In the genomic region with DNA sequence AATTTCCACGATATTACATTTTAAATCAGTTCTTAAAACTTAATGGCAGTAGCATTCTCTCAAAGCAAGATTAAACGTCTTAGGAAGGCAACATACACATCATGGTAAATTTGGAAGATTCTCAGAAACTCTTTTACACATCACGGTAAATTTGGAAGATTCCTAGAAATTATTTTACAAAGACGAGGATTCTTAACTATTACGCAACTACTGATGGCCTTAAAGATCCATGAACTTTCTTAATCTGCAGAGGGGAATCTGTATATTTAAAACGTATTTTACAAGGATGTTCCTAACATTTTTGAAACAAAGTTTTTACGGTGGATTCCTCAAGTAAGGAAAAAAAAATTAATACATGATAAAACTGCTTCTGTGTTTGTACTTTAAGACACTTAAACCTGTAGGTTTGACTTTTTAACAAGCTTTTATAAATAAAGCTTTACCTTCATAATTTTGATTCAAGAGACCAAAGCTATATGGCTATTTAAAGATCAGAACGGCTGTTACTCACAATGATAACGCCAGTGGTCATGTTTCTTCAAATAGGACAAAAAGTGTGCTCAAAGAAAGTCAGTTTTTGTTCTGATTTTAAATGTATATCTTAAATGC, we compare ENCODE assay signal across 8 cellular contexts. TPM values are rescaled to one million over a fixed set of nuclear protein-coding genes. Genes with fewer than 3 reads are reported as not detected.
A peak's percentile ranks its signal among the peaks of the same experiment; 100 is the strongest.
DNase-seq lines count a peak whose midpoint lies in the region; ATAC-seq and TF ChIP-seq lines count a peak whose summit lies in the region.

No MANE protein-coding gene starts in this region.

- TF ChIP-seq CTCF in SK-N-SH (IDR thresholded peaks at IDR 0.05) (no peak), fibroblast of mammary gland (conservative IDR thresholded peaks at IDR 0.05; ENCODE audit: control insufficient read depth, insufficient read depth, low read depth, low read length) (no peak)

- H3K27me3 ChIP-seq in SK-N-SH (ENCODE audit: insufficient read depth), result no peaks in the 10 kb centered on the region
- no peaks in the 10 kb centered on the region for H3K27me3 ChIP-seq in SJSA1 (replicated peaks)
- H3K27me3 ChIP-seq in skeletal muscle satellite cell (ENCODE audit: control insufficient read depth, insufficient read depth, low read length), result no peaks in the 10 kb centered on the region

- H3K9me2 ChIP-seq in SK-N-SH, result no peaks in the 10 kb centered on the region

- H2AFZ ChIP-seq in SK-N-SH (ENCODE audit: low read depth), result no peak overlapping the region

- H3K9ac ChIP-seq in SK-N-SH, result peak overlapping the region; percentile 98
- peak overlapping the region; percentile 99 for H3K9ac ChIP-seq in skeletal muscle satellite cell (ENCODE audit: low read depth, low read length)

- DNase-seq in SK-N-SH (no peak), SJSA1 (ENCODE audit: low read depth in 1 of 2, low spot score in 2 of 2) (no peak), fibroblast of mammary gland (ENCODE audit: low read depth) (no peak), HT-29 (ENCODE audit: low spot score) (no peak), iPS-NIHi7 (ENCODE audit: extremely low spot score) (no peak)

- H3K36me3 ChIP-seq in SK-N-SH (replicated peaks in 1 of 2; ENCODE audit: control insufficient read depth in 1 of 2, insufficient read depth in 2 of 2, low read length in 1 of 2) (peaks cover 0 to 11% of the 10 kb centered on the region in 2 experiments), SJSA1 (peaks cover 9% of the 10 kb centered on the region), skeletal muscle satellite cell (ENCODE audit: insufficient read depth, low read length) (no peaks in the 10 kb centered on the region)

- POLR2A ChIA-PET in SK-N-SH (lab: Yijun Ruan, JAX), result no interaction called here

- H3K27ac ChIP-seq in SK-N-SH (ENCODE audit: low read depth in 2 of 2, low read length in 1 of 2) (peak overlapping the region in 1 of 2 experiments; percentile 94; a peak in 2 of 4 replicates), SJSA1 (no peak overlapping the region)

- peaks cover 15% of the 10 kb centered on the region for H3F3A ChIP-seq in SK-N-SH (replicated peaks; ENCODE audit: insufficient read depth)

- no peak for TF ChIP-seq EP300 in SK-N-SH (IDR thresholded peaks at IDR 0.05; ENCODE audit: borderline replicate concordance in 1 of 2, low read depth in 1 of 2, low read length in 1 of 2)

- no peak for TF ChIP-seq RAD21 in SK-N-SH (IDR thresholded peaks at IDR 0.05; ENCODE audit: low read length)

- H3K9me3 ChIP-seq in SK-N-SH (no peaks in the 10 kb centered on the region), SJSA1 (replicated peaks) (no peaks in the 10 kb centered on the region), skeletal muscle satellite cell (replicated peaks; ENCODE audit: low read length) (no peaks in the 10 kb centered on the region)

- H3K4me3 ChIP-seq in SK-N-SH (ENCODE audit: low read depth in 2 of 2, low read length in 1 of 2) (peak overlapping the region; percentile 96 to 98; a peak in 3 of 4 replicates), SJSA1 (peak overlapping the region; percentile 81), fibroblast of mammary gland (ENCODE audit: control insufficient read depth, low read depth, low read length) (peak overlapping the region; percentile 100), skeletal muscle satellite cell (ENCODE audit: low read length) (peak overlapping the region; percentile 97)

- H3K79me2 ChIP-seq in SK-N-SH (ENCODE audit: insufficient read depth), result peaks cover 77% of the 10 kb centered on the region

- no peak for ATAC-seq in SK-N-SH treated with all-trans-retinoic acid at 6 μM for 48 hours
- ATAC-seq in HG02970 (IDR thresholded peaks at IDR 0.05; ENCODE audit: low FRiP score, unreplicated experiment), result no peak

- H3K4me2 ChIP-seq in SK-N-SH (peak overlapping the region; percentile 77), skeletal muscle satellite cell (ENCODE audit: low read length) (peak overlapping the region; percentile 84)

- whole genome bisulfite sequencing in SK-N-SH (ENCODE audit: low lambda C conversion rate), result 44% methylated on average over 9 of the region's 9 CpGs

- H3K4me1 ChIP-seq in SK-N-SH (ENCODE audit: control insufficient read depth in 1 of 2, insufficient read depth in 2 of 2, low read depth in 1 of 2, low read length in 1 of 2) (no peaks in the 10 kb centered on the region; a peak in 3 of 4 replicates), SJSA1 (replicated peaks) (peaks cover 10% of the 10 kb centered on the region), skeletal muscle satellite cell (ENCODE audit: control insufficient read depth, insufficient read depth, low read length) (peaks cover 14% of the 10 kb centered on the region)

- H4K20me1 ChIP-seq in SK-N-SH (ENCODE audit: insufficient read depth), result peaks cover 39% of the 10 kb centered on the region

- CTCF ChIA-PET in SK-N-SH (lab: Yijun Ruan, JAX), result interaction anchor here (0.6 to 1.2 kb wide), 5 partner anchors 11 to 931 kb away, joined by 3 to 5 read pairs (median 3); no protein-coding TSS in a partner anchor

TF ChIP-seq in SK-N-SH, 30 proteins besides CTCF, POLR2A, EP300 and RAD21:
- TF ChIP-seq, protein P1, sequence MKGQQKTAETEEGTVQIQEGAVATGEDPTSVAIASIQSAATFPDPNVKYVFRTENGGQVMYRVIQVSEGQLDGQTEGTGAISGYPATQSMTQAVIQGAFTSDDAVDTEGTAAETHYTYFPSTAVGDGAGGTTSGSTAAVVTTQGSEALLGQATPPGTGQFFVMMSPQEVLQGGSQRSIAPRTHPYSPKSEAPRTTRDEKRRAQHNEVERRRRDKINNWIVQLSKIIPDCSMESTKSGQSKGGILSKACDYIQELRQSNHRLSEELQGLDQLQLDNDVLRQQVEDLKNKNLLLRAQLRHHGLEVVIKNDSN (IDR thresholded peaks at IDR 0.05; ENCODE audit: borderline replicate concordance, low read depth), result no peak
- TF ChIP-seq FOXM1 (IDR thresholded peaks at IDR 0.05; ENCODE audit: low read depth), result no peak
- TF ChIP-seq SIN3A (IDR thresholded peaks at IDR 0.05; ENCODE audit: borderline replicate concordance, low read depth, low read length), result no peak
- TF ChIP-seq POLR2AphosphoS5 (IDR thresholded peaks at IDR 0.05; ENCODE audit: low read depth, low read length), result no peak
- TF ChIP-seq GABPA (IDR thresholded peaks at IDR 0.05; ENCODE audit: low read depth), result no peak

TF ChIP-seq in SK-N-SH treated with all-trans-retinoic acid at 6 μM for 48 hours, 23 proteins besides CTCF, POLR2A, EP300 and RAD21:
- no peak for TF ChIP-seq RARB (CRISPR knock-in tag; IDR thresholded peaks at IDR 0.05)
- TF ChIP-seq ARNTL (CRISPR knock-in tag; IDR thresholded peaks at IDR 0.05; ENCODE audit: borderline replicate concordance, low read depth), result no peak

RNA-seq across cellular contexts. Expression of a gene that starts 1.7 kb away (rescaled TPM):
- polyA plus RNA-seq in SK-N-SH (2012; rRNA removed), result 19.0 and 25.7 TPM in 2 replicates
- polyA plus RNA-seq in SK-N-SH (2012; cell fraction: cytosol; rRNA removed), result 19.7 and 22.3 TPM in 2 replicates
- polyA plus RNA-seq in SK-N-SH (2012; cell fraction: nucleus; rRNA removed), result 10.7 and 22.9 TPM in 2 replicates
- 28.1 and 34.9 TPM in 2 replicates for total RNA-seq in SJSA1 (2014; rRNA removed; shearing (Covaris generic))
- 38.0 and 39.8 TPM in 2 replicates for total RNA-seq in skeletal muscle satellite cell (2012; rRNA removed)
- 14.6 and 16.4 TPM in 2 replicates for total RNA-seq in HT-29 (2014; rRNA removed; shearing (Covaris generic))

RNA-seq across cellular contexts. Expression of a gene that starts 15.2 kb away (rescaled TPM):
- polyA plus RNA-seq in SK-N-SH (2012; rRNA removed), result 365 and 408 TPM in 2 replicates
- polyA plus RNA-seq in SK-N-SH (2012; cell fraction: cytosol; rRNA removed), result 423 and 511 TPM in 2 replicates
- 130 and 152 TPM in 2 replicates for polyA plus RNA-seq in SK-N-SH (2012; cell fraction: nucleus; rRNA removed)
- total RNA-seq in SJSA1 (2014; rRNA removed; shearing (Covaris generic)), result 374 and 424 TPM in 2 replicates
- total RNA-seq in skeletal muscle satellite cell (2012; rRNA removed), result 195 and 241 TPM in 2 replicates
- 108 and 131 TPM in 2 replicates for total RNA-seq in HT-29 (2014; rRNA removed; shearing (Covaris generic))
